ENCODE assay signal across 25 cellular contexts in genomic region chr12:109234012-109234411, GRCh38.
"Had no signal": no experiment of that assay in that cellular context is flagged by ENCODE, and none has a peak within 500 bp of the region (broad histone marks: within the 10 kb centered on the region; RNA-seq: fewer than 3 reads in every experiment).

No MANE protein-coding gene starts in this region.

- H3K27ac Mint-ChIP-seq: immature natural killer cell; mesothelial cell of epicardium; nephron; neural progenitor cell; stimulated activated memory B cell treated with anti-CD40 and anti-IgM and Interleukin-4, amounts not matched to agents 10 μg/mL and 1 μg/mL and 100 μg/mL, for 72 hours; stimulated activated naive CD8-positive, alpha-beta T cell treated with anti-CD3 and anti-CD28 coated beads, Interleukin-15, Interleukin-2, amounts not matched to agents 100 ng/mL and 50 ng/mL, for 24 hours had no signal

- H3K4me1 Mint-ChIP-seq: immature natural killer cell, mesothelial cell of epicardium, naive B cell, nephron, neural progenitor cell had no signal

- H3K27me3 ChIP-seq: esophagus muscularis mucosa, neural progenitor cell, spleen, suprapubic skin, thyroid gland, vagina had no signal

- H3K27ac ChIP-seq: esophagus muscularis mucosa, neural progenitor cell, prostate gland, skin epidermis, spleen, suprapubic skin, thyroid gland, vagina had no signal

- H3K9me3 ChIP-seq: esophagus muscularis mucosa, mucosa of descending colon, prostate gland, spleen, suprapubic skin, thyroid gland, vagina had no signal

- H3K27me3 Mint-ChIP-seq: naive B cell; stimulated activated memory B cell treated with anti-CD40 and anti-IgM and Interleukin-4, amounts not matched to agents 10 μg/mL and 1 μg/mL and 100 μg/mL, for 72 hours; stimulated activated naive CD8-positive, alpha-beta T cell treated with anti-CD3 and anti-CD28 coated beads, Interleukin-15, Interleukin-2, amounts not matched to agents 100 ng/mL and 50 ng/mL, for 24 hours had no signal

- H3K4me3 ChIP-seq: esophagus muscularis mucosa, mucosa of descending colon, neural progenitor cell, prostate gland, skin epidermis, spleen, suprapubic skin, thyroid gland, vagina had no signal

- H3K4me3 Mint-ChIP-seq: immature natural killer cell; mesothelial cell of epicardium; naive B cell; nephron; neural progenitor cell; stimulated activated memory B cell treated with anti-CD40 and anti-IgM and Interleukin-4, amounts not matched to agents 10 μg/mL and 1 μg/mL and 100 μg/mL, for 72 hours; stimulated activated naive CD8-positive, alpha-beta T cell treated with anti-CD3 and anti-CD28 coated beads, Interleukin-15, Interleukin-2, amounts not matched to agents 100 ng/mL and 50 ng/mL, for 24 hours had no signal

- H3K36me3 ChIP-seq: neural progenitor cell had no signal

- DNase-seq: cerebellar nuclear complex; effector CD8-positive, alpha-beta T cell; foreskin melanocyte; hypothalamus; immature natural killer cell; islet precursor cell; kidney glomerular epithelial cell; mesenchymal stem cell; mucosa of descending colon; naive B cell; right cardiac atrium; spleen; stimulated activated CD4-positive, alpha-beta T cell treated with anti-CD3 and anti-CD28 coated beads, Interleukin-4, amount 100 ng/mL, for 4 hours; thyroid gland; trophoblast cell had no signal

- ATAC-seq: mucosa of descending colon; stimulated activated memory B cell treated with anti-CD40 and anti-IgM and Interleukin-4, amounts not matched to agents 10 μg/mL and 1 μg/mL and 100 μg/mL, for 72 hours had no signal

- H3K4me1 ChIP-seq: esophagus muscularis mucosa, neural progenitor cell, prostate gland, spleen, suprapubic skin, thyroid gland, vagina had no signal

- H3K9me3 Mint-ChIP-seq: immature natural killer cell; mesothelial cell of epicardium; naive B cell; nephron; neural progenitor cell; stimulated activated memory B cell treated with anti-CD40 and anti-IgM and Interleukin-4, amounts not matched to agents 10 μg/mL and 1 μg/mL and 100 μg/mL, for 72 hours; stimulated activated naive CD8-positive, alpha-beta T cell treated with anti-CD3 and anti-CD28 coated beads, Interleukin-15, Interleukin-2, amounts not matched to agents 100 ng/mL and 50 ng/mL, for 24 hours had no signal
